ENCODE assay signal across 10 cellular contexts in the genomic region with DNA sequence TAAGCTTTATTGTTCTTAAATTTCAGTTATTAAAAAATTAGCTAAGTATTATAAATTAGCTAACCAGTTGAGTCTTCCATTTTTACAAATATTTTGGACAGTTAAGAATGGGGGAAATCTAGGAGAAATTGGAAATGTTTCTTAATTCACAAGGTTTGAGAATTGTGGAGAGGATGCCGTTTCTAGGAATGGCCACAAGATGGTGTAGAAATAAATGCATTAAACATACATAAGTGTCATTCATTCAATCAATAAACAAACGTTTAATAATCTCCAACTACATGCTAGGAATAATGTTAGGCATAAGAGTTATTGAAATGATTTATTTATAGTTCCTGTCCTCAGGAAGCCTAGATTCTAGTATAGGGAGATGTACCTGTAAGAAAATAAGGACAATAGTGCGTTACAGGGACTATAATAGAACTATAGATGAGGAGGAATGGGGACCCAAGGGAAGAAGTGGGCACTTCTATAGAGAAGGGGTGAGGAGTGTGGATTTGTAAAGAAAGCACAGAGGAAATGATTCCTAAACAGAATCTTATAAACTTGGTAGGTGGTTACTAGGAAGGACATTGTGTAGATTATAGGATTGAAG.
A peak's percentile ranks its signal among the peaks of the same experiment; 100 is the strongest.
DNase-seq lines count a peak whose midpoint lies in the region; ATAC-seq and TF ChIP-seq lines count a peak whose summit lies in the region.
"Had no signal": no experiment of that assay in that cellular context is flagged by ENCODE, and none has a peak within 500 bp of the region (broad histone marks: within the 10 kb centered on the region; RNA-seq: fewer than 3 reads in every experiment).

No MANE protein-coding gene starts in this region.

- TF ChIP-seq CTCF in LNCaP clone FGC (IDR thresholded peaks at IDR 0.05; ENCODE audit: control insufficient read depth, extremely low read depth, insufficient read depth) = peak; percentile 60
- TF ChIP-seq CTCF in osteocyte (IDR thresholded peaks at IDR 0.05) = peak; percentile 65

- DNase-seq in GM03348 (ENCODE audit: low spot score) (peak; percentile 31), LNCaP clone FGC (ENCODE audit: low read depth) (no peak), dermis blood vessel endothelial cell (peak; percentile 4), osteocyte (ENCODE audit: extremely low spot score, unreplicated experiment) (no peak), T-helper 17 cell (no peak), ecto neural progenitor cell (ENCODE audit: low spot score) (no peak)
- DNase-seq: MG63, naive B cell had no signal

- H3K4me1 Mint-ChIP-seq in osteocyte (ENCODE audit: unreplicated experiment) = peaks cover 8% of the 10 kb centered on the region
- H3K4me1 Mint-ChIP-seq in T-helper 17 cell = no peaks in the 10 kb centered on the region
- H3K4me1 Mint-ChIP-seq: naive B cell had no signal

- H3K27ac Mint-ChIP-seq in osteocyte (ENCODE audit: unreplicated experiment) (no peak overlapping the region), T-helper 17 cell (no peak overlapping the region)

- H3K9me3 Mint-ChIP-seq in osteocyte (ENCODE audit: unreplicated experiment) = no peaks in the 10 kb centered on the region

- no peaks in the 10 kb centered on the region for H3K9me3 ChIP-seq in T-helper 17 cell (ENCODE audit: control insufficient read depth, low read length, poor library complexity, severe bottlenecking)
- H3K9me3 ChIP-seq: MG63 had no signal

- ATAC-seq in T-helper 17 cell (no peak), HG02885 (IDR thresholded peaks at IDR 0.05; ENCODE audit: poor library complexity, unreplicated experiment) (no peak), HG03432 (IDR thresholded peaks at IDR 0.05; ENCODE audit: unreplicated experiment) (no peak)

- H3K27me3 Mint-ChIP-seq in osteocyte (ENCODE audit: unreplicated experiment) = peaks cover 10% of the 10 kb centered on the region
- peaks cover 7% of the 10 kb centered on the region for H3K27me3 Mint-ChIP-seq in T-helper 17 cell

- H3K36me3 Mint-ChIP-seq in osteocyte (ENCODE audit: unreplicated experiment) (no peaks in the 10 kb centered on the region), T-helper 17 cell (ENCODE audit: low read depth) (peaks cover 2% of the 10 kb centered on the region)
- H3K36me3 Mint-ChIP-seq: naive B cell had no signal

- no peak overlapping the region for H3K4me3 ChIP-seq in LNCaP clone FGC (ENCODE audit: low read depth, low read length)
- H3K4me3 ChIP-seq: MG63 had no signal

- H3K4me3 Mint-ChIP-seq in osteocyte (ENCODE audit: unreplicated experiment) (no peak overlapping the region), T-helper 17 cell (no peak overlapping the region)
- H3K4me3 Mint-ChIP-seq: naive B cell had no signal

Comparison
In these comparisons a context has a peak if more than half of its experiments do, and no peak if none do; other contexts are left out.
1. DNase-seq: peak in GM03348 (single experiment) and dermis blood vessel endothelial cell (single experiment); none in LNCaP clone FGC (single experiment), osteocyte (single experiment), T-helper 17 cell (0 of 3) and ecto neural progenitor cell (single experiment).